ENCODE assay signal across 21 cellular contexts in genomic region chr7:1769286-1770200, GRCh38.
DNase-seq lines count a peak whose midpoint lies in the region; ATAC-seq, FAIRE-seq and TF ChIP-seq lines count a peak whose summit lies in the region.
"Had no signal": no experiment of that assay in that cellular context is flagged by ENCODE, and none has a peak within 500 bp of the region (broad histone marks: within the 10 kb centered on the region; RNA-seq: fewer than 3 reads in every experiment).

No MANE protein-coding gene starts in this region.

- no peak for DNase-seq in activated CD4-positive, alpha-beta T cell treated with anti-CD3 and anti-CD28 coated beads, Interleukin-2, amount 10 ng/mL, durations not matched to agents 7 days and 5 days
- no peak for DNase-seq in activated CD4-positive, alpha-beta T cell treated with anti-CD3 and anti-CD28 coated beads for 48 hours
- DNase-seq in iPS-NIHi7 (ENCODE audit: extremely low spot score) (peak; percentile 7), osteoblast (ENCODE audit: insufficient read length, low spot score, missing footprints) (peak; percentile 54), urothelium cell line (ENCODE audit: low spot score) (no peak), NCI-H2227 treated with DMSO at 0.1 percent for 48 hours (lab: John Stamatoyannopoulos, UW) (no peak)
- DNase-seq: AML-193; CD8-positive, alpha-beta memory T cell; DND-41; GDM1; HCEC 1CT; HFFc6 had no signal

- H3K27ac Mint-ChIP-seq in activated CD4-positive, alpha-beta T cell treated with anti-CD3 and anti-CD28 coated beads, Interleukin-2, amount 10 ng/mL, durations not matched to agents 7 days and 5 days, result peak overlapping the region; percentile 62
- H3K27ac Mint-ChIP-seq: HFFc6 had no signal

- no peaks in the 10 kb centered on the region for H3K79me2 ChIP-seq in osteoblast (ENCODE audit: insufficient read depth, low read length)

- TF ChIP-seq CTCF in osteoblast (IDR thresholded peaks at IDR 0.05; ENCODE audit: extremely low read depth, low read depth, low read length), result no peak

- H3K9me3 ChIP-seq in osteoblast (ENCODE audit: low read depth, low read length), result no peaks in the 10 kb centered on the region
- H3K9me3 ChIP-seq: BLaER1 had no signal

- H3K4me3 Mint-ChIP-seq in activated CD4-positive, alpha-beta T cell treated with anti-CD3 and anti-CD28 coated beads, Interleukin-2, amount 10 ng/mL, durations not matched to agents 7 days and 5 days, result no peak overlapping the region
- H3K4me3 Mint-ChIP-seq: CD8-positive, alpha-beta memory T cell; HFFc6 had no signal

- H3K27me3 ChIP-seq in osteoblast (ENCODE audit: insufficient read depth, low read length), result no peaks in the 10 kb centered on the region
- H3K27me3 ChIP-seq: BLaER1 had no signal

- no peak overlapping the region for H3K27ac ChIP-seq in osteoblast (ENCODE audit: low read depth, low read length)
- H3K27ac ChIP-seq: 22Rv1, BLaER1, HL-60 had no signal

- H3K4me2 ChIP-seq in osteoblast (ENCODE audit: insufficient read depth, low read length), result no peak overlapping the region
- H3K4me2 ChIP-seq: BLaER1 had no signal

- no peak for ATAC-seq in HG02885 (IDR thresholded peaks at IDR 0.05; ENCODE audit: poor library complexity, unreplicated experiment)
- no peak for ATAC-seq in HG03159 (IDR thresholded peaks at IDR 0.05; ENCODE audit: unreplicated experiment)

- H3K4me1 ChIP-seq in osteoblast (ENCODE audit: insufficient read depth, low read length), result no peaks in the 10 kb centered on the region
- H3K4me1 ChIP-seq: BLaER1, Caco-2 had no signal

- FAIRE-seq in urothelium cell line (lab: Jason Lieb, UNC), result peak; percentile 84
- FAIRE-seq: GM12892, GM19239, H1 had no signal

- no peaks in the 10 kb centered on the region for H3K36me3 Mint-ChIP-seq in activated CD4-positive, alpha-beta T cell treated with anti-CD3 and anti-CD28 coated beads, Interleukin-2, amount 10 ng/mL, durations not matched to agents 7 days and 5 days (ENCODE audit: low read depth)
- H3K36me3 Mint-ChIP-seq: CD8-positive, alpha-beta memory T cell had no signal

- POLR2A ChIA-PET in activated CD4-positive, alpha-beta T cell treated with anti-CD3 and anti-CD28 coated beads, Interleukin-2, amount 10 ng/mL, durations not matched to agents 7 days and 5 days (lab: Charles Lee), result no interaction called here

- H3K4me1 Mint-ChIP-seq in activated CD4-positive, alpha-beta T cell treated with anti-CD3 and anti-CD28 coated beads, Interleukin-2, amount 10 ng/mL, durations not matched to agents 7 days and 5 days, result no peaks in the 10 kb centered on the region
- H3K4me1 Mint-ChIP-seq: CD8-positive, alpha-beta memory T cell had no signal

- H2AFZ ChIP-seq in osteoblast (ENCODE audit: low read length), result no peak overlapping the region

- peaks cover 11% of the 10 kb centered on the region for H3K9me3 Mint-ChIP-seq in activated CD4-positive, alpha-beta T cell treated with anti-CD3 and anti-CD28 coated beads, Interleukin-2, amount 10 ng/mL, durations not matched to agents 7 days and 5 days

- no peaks in the 10 kb centered on the region for H3K27me3 Mint-ChIP-seq in activated CD4-positive, alpha-beta T cell treated with anti-CD3 and anti-CD28 coated beads, Interleukin-2, amount 10 ng/mL, durations not matched to agents 7 days and 5 days

- H3K36me3 ChIP-seq in osteoblast (ENCODE audit: insufficient read depth, low read length), result no peaks in the 10 kb centered on the region
- H3K36me3 ChIP-seq: BLaER1 had no signal

- no peak overlapping the region for H3K4me3 ChIP-seq in osteoblast (ENCODE audit: insufficient read depth, low read length)
- H3K4me3 ChIP-seq: BLaER1 had no signal

- no peaks in the 10 kb centered on the region for H4K20me1 ChIP-seq in osteoblast (ENCODE audit: insufficient read depth, low read length)
- H4K20me1 ChIP-seq: BLaER1 had no signal

- CTCF ChIA-PET in activated CD4-positive, alpha-beta T cell treated with anti-CD3 and anti-CD28 coated beads, Interleukin-2, amount 10 ng/mL, durations not matched to agents 7 days and 5 days (lab: Charles Lee), result no interaction called here

Comparison
In these comparisons a context has a peak if more than half of its experiments do, and no peak if none do; other contexts are left out.
1. DNase-seq: peak in iPS-NIHi7 (single experiment) and osteoblast (single experiment); none in activated CD4-positive, alpha-beta T cell treated with anti-CD3 and anti-CD28 coated beads, Interleukin-2, amount 10 ng/mL, durations not matched to agents 7 days and 5 days (single experiment), activated CD4-positive, alpha-beta T cell treated with anti-CD3 and anti-CD28 coated beads for 48 hours (single experiment), urothelium cell line (single experiment) and NCI-H2227 treated with DMSO at 0.1 percent for 48 hours (single experiment).